In genomic region chr9:112050544-112051475, GRCh38 we compare ENCODE assay signal across 9 cellular contexts.
A peak's percentile ranks its signal among the peaks of the same experiment; 100 is the strongest.
DNase-seq lines count a peak whose midpoint lies in the region; ATAC-seq, FAIRE-seq and TF ChIP-seq lines count a peak whose summit lies in the region.
"Had no signal": no experiment of that assay in that cellular context is flagged by ENCODE, and none has a peak within 500 bp of the region (broad histone marks: within the 10 kb centered on the region; RNA-seq: fewer than 3 reads in every experiment).

No MANE protein-coding gene starts in this region.

- BruUV-seq in PC-3 (replicated peaks; lab: Mats Ljungman, UMichigan) = no TSS peak

- no peak overlapping the region for H3K9ac ChIP-seq in PC-3 (ENCODE audit: low read length)

- H3F3A ChIP-seq in PC-3 (ENCODE audit: low read length, unreplicated experiment) = no peaks in the 10 kb centered on the region

- peaks cover 12% of the 10 kb centered on the region for H3K9me3 Mint-ChIP-seq in stimulated activated effector memory CD8-positive, alpha-beta T cell treated with anti-CD3 and anti-CD28 coated beads, Interleukin-12 subunit alpha, Interleukin-12 subunit beta, amount 100 ng/mL, for 72 hours

- intact Hi-C loops in PC-3 (cut with micrococcal nuclease) = no loop called here

- H3K27me3 ChIP-seq in PC-3 (ENCODE audit: low read length) = no peaks in the 10 kb centered on the region

- H4K20me1 ChIP-seq in PC-3 (ENCODE audit: low read length) = no peaks in the 10 kb centered on the region

- H3K9me3 ChIP-seq in A549 (peaks cover 18% of the 10 kb centered on the region), PC-3 (ENCODE audit: low read length) (peaks cover 7% of the 10 kb centered on the region; the same call in 1 of the 2 replicates)

- WGBS in A549 (ENCODE audit: missing lambda C conversion rate) = 51% methylated on average over 7 of the region's 7 CpGs

- H3K4me3 Mint-ChIP-seq in stimulated activated effector memory CD8-positive, alpha-beta T cell treated with anti-CD3 and anti-CD28 coated beads, Interleukin-12 subunit alpha, Interleukin-12 subunit beta, amount 100 ng/mL, for 72 hours = no peak overlapping the region

- H3K4me1 Mint-ChIP-seq in stimulated activated effector memory CD8-positive, alpha-beta T cell treated with anti-CD3 and anti-CD28 coated beads, Interleukin-12 subunit alpha, Interleukin-12 subunit beta, amount 100 ng/mL, for 72 hours = peaks cover 14% of the 10 kb centered on the region

- CTCF ChIA-PET in A549 (lab: Yijun Ruan, JAX) = interaction anchor here (0.5 to 3.1 kb wide), 7 partner anchors 10 to 387 kb away, joined by 3 to 15 read pairs (median 3); no protein-coding TSS in a partner anchor
- CTCF ChIA-PET in PC-3 (lab: Charles Lee) = no interaction called here

- H3K9me2 ChIP-seq in PC-3 (replicated peaks; ENCODE audit: low read length) = no peaks in the 10 kb centered on the region

- no peak overlapping the region for H2AFZ ChIP-seq in PC-3 (ENCODE audit: low read length)

- H3K4me2 ChIP-seq in A549 (peak overlapping the region; percentile 41), PC-3 (ENCODE audit: low read length) (no peak overlapping the region)

- peak; percentile 64 to 80; a peak in 4 of 6 replicates for ATAC-seq in A549
- ATAC-seq in PC-3 = no peak; the same call in 1 of the 2 replicates
- no peak for ATAC-seq in stimulated activated effector memory CD8-positive, alpha-beta T cell treated with anti-CD3 and anti-CD28 coated beads, Interleukin-12 subunit alpha, Interleukin-12 subunit beta, amount 100 ng/mL, for 72 hours
- ATAC-seq in GM21360 (IDR thresholded peaks at IDR 0.05; ENCODE audit: unreplicated experiment) = no peak

- no peaks in the 10 kb centered on the region for H3K79me2 ChIP-seq in PC-3 (ENCODE audit: low read length)

- FAIRE-seq in A549 (lab: Jason Lieb, UNC) = no peak

- peaks cover 10% of the 10 kb centered on the region; the same call in 1 of the 2 replicates for H3K36me3 ChIP-seq in PC-3 (ENCODE audit: low read depth, low read length)

- no peak for TF ChIP-seq RAD21 in A549 (conservative IDR thresholded peaks at IDR 0.05 in 1 of 2, IDR thresholded peaks at IDR 0.05 in 1 of 2)

- H3K4me1 ChIP-seq in A549 (peaks cover 33% of the 10 kb centered on the region), PC-3 (ENCODE audit: insufficient read depth, low read length) (peaks cover 24% of the 10 kb centered on the region)

- H3K27ac ChIP-seq in A549 = peak overlapping the region; percentile 30 to 77; a peak in 5 of 6 replicates
- peak overlapping the region; percentile 45 for H3K27ac ChIP-seq in PC-3 (ENCODE audit: low read length)
- H3K27ac ChIP-seq: WERI-Rb-1 had no signal

- H3K4me3 ChIP-seq in A549 = no peak overlapping the region
- no peak overlapping the region for H3K4me3 ChIP-seq in PC-3 (ENCODE audit: low read length)

- H3K27ac Mint-ChIP-seq in stimulated activated effector memory CD8-positive, alpha-beta T cell treated with anti-CD3 and anti-CD28 coated beads, Interleukin-12 subunit alpha, Interleukin-12 subunit beta, amount 100 ng/mL, for 72 hours = no peak overlapping the region

- no peak for TF ChIP-seq POLR2A in A549 (IDR thresholded peaks at IDR 0.05; ENCODE audit: low read length)

- TF ChIP-seq CTCF in A549 (IDR thresholded peaks at IDR 0.05) = no peak
- no peak for TF ChIP-seq CTCF in PC-3 (conservative IDR thresholded peaks at IDR 0.05; ENCODE audit: low read depth, low read length)

- DNase-seq in A549 (ENCODE audit: low read depth in 1 of 2, low spot score in 1 of 2) (peak in 1 of 2 experiments; percentile 42), PC-3 (peak; percentile 61), fibroblast of gingiva (ENCODE audit: low read depth) (peak; percentile 95), mucosa of gallbladder (ENCODE audit: low spot score) (peak; percentile 68), HUDEP-2 (lab: John Stamatoyannopoulos, UW; ENCODE audit: unreplicated experiment in 76 of 76) (no peak), NCI-H510A (lab: John Stamatoyannopoulos, UW) (no peak)
- no peak for DNase-seq in stimulated activated effector memory CD8-positive, alpha-beta T cell treated with anti-CD3 and anti-CD28 coated beads, Interleukin-12 subunit alpha, Interleukin-12 subunit beta, amount 100 ng/mL, for 72 hours (ENCODE audit: low spot score in 2 of 2)
- DNase-seq: WERI-Rb-1 had no signal

- POLR2A ChIA-PET in A549 (lab: Yijun Ruan, JAX) (no interaction called here), PC-3 (lab: Charles Lee; ENCODE audit: unreplicated experiment) (no interaction called here)

- H3K36me3 Mint-ChIP-seq in stimulated activated effector memory CD8-positive, alpha-beta T cell treated with anti-CD3 and anti-CD28 coated beads, Interleukin-12 subunit alpha, Interleukin-12 subunit beta, amount 100 ng/mL, for 72 hours = no peaks in the 10 kb centered on the region

- TF ChIP-seq EP300 in A549 (IDR thresholded peaks at IDR 0.05) = peak in 1 of 2 experiments; percentile 55; a peak in 1 of 5 replicates

TF ChIP-seq in A549, 52 proteins besides CTCF, POLR2A, EP300 and RAD21:
- TF ChIP-seq RCOR1 (IDR thresholded peaks at IDR 0.05; ENCODE audit: low read depth, low read length) (no peak), ZC3H11A (IDR thresholded peaks at IDR 0.05) (no peak), RFX5 (IDR thresholded peaks at IDR 0.05) (no peak), ATOH8 (CRISPR knock-in tag; IDR thresholded peaks at IDR 0.05; ENCODE audit: low read depth) (no peak), CEBPB (IDR thresholded peaks at IDR 0.05) (peak in 1 of 2 experiments; percentile 71; a peak in 2 of 4 replicates), CHD2 (IDR thresholded peaks at IDR 0.05; ENCODE audit: low read length, partially characterized antibody) (no peak), NPAS2 (CRISPR knock-in tag; IDR thresholded peaks at IDR 0.05; ENCODE audit: borderline replicate concordance) (no peak), HOXA7 (CRISPR knock-in tag; IDR thresholded peaks at IDR 0.05) (no peak), GATA3 (IDR thresholded peaks at IDR 0.05; ENCODE audit: borderline replicate concordance) (peak; percentile 32; the same call in 1 of the 2 replicates), CBX2 (IDR thresholded peaks at IDR 0.05; ENCODE audit: borderline replicate concordance, low read depth) (no peak), ESRRA (IDR thresholded peaks at IDR 0.05; ENCODE audit: borderline replicate concordance, low read length) (no peak), HES2 (IDR thresholded peaks at IDR 0.05) (no peak), JUN (IDR thresholded peaks at IDR 0.05) (0 out of 5 replicates have a peak, but pooled peaks of 1 of the 2 experiments have one; percentile 27), FOSB (CRISPR knock-in tag; IDR thresholded peaks at IDR 0.05) (no peak), HDAC2 (IDR thresholded peaks at IDR 0.05) (no peak), TP53 (CRISPR knock-in tag; IDR thresholded peaks at IDR 0.05) (no peak), BHLHE40 (IDR thresholded peaks at IDR 0.05; ENCODE audit: low read depth, low read length) (no peak), HOXB13 (CRISPR knock-in tag; IDR thresholded peaks at IDR 0.05; ENCODE audit: low read depth) (peak; percentile 60; the same call in 1 of the 2 replicates), EHF (CRISPR knock-in tag; IDR thresholded peaks at IDR 0.05) (no peak), FOXS1 (CRISPR knock-in tag; IDR thresholded peaks at IDR 0.05) (no peak), EHMT2 (IDR thresholded peaks at IDR 0.05; ENCODE audit: low read depth) (no peak), PBX3 (IDR thresholded peaks at IDR 0.05) (no peak), HOXB5 (CRISPR knock-in tag; IDR thresholded peaks at IDR 0.05) (no peak), NFE2L2 (conservative IDR thresholded peaks at IDR 0.05; ENCODE audit: low read length) (no peak)

Comparison
In these comparisons a context has a peak if more than half of its experiments do, and no peak if none do; other contexts are left out.
1. ATAC-seq: peak in A549 (2 of 2); none in PC-3 (single experiment), stimulated activated effector memory CD8-positive, alpha-beta T cell treated with anti-CD3 and anti-CD28 coated beads, Interleukin-12 subunit alpha, Interleukin-12 subunit beta, amount 100 ng/mL, for 72 hours (single experiment) and GM21360 (single experiment).
2. DNase-seq: peak in PC-3 (single experiment), fibroblast of gingiva (single experiment) and mucosa of gallbladder (single experiment); none in stimulated activated effector memory CD8-positive, alpha-beta T cell treated with anti-CD3 and anti-CD28 coated beads, Interleukin-12 subunit alpha, Interleukin-12 subunit beta, amount 100 ng/mL, for 72 hours (0 of 2), HUDEP-2 (0 of 76) and NCI-H510A (single experiment).